ENCODE assay signal across 8 cellular contexts in genomic region chr3:101848326-101848725, GRCh38. TPM values are rescaled to one million over a fixed set of nuclear protein-coding genes. Genes with fewer than 3 reads are reported as not detected.
DNase-seq lines count a peak whose midpoint lies in the region; ATAC-seq and TF ChIP-seq lines count a peak whose summit lies in the region.

No MANE protein-coding gene starts in this region.

- H3K79me2 ChIP-seq in ACC112 (ENCODE audit: control insufficient read depth, insufficient read depth, low read length, unreplicated experiment) (peaks cover 42% of the 10 kb centered on the region), Loucy (ENCODE audit: insufficient read depth, low read length) (peaks cover 22% of the 10 kb centered on the region; the same call in 1 of the 2 replicates)

- peaks cover 7% of the 10 kb centered on the region for H3F3A ChIP-seq in Loucy (ENCODE audit: low read depth)

- peaks cover 18% of the 10 kb centered on the region for H3K4me1 Mint-ChIP-seq in nephron

- ATAC-seq in HG03460 (IDR thresholded peaks at IDR 0.05; ENCODE audit: unreplicated experiment) (no peak), HG02610 (IDR thresholded peaks at IDR 0.05; ENCODE audit: unreplicated experiment) (no peak), GM18861 (IDR thresholded peaks at IDR 0.05; ENCODE audit: unreplicated experiment) (no peak)

- H3K27ac Mint-ChIP-seq in nephron = peak overlapping the region; percentile 62 to 92 (median 92)

- no peaks in the 10 kb centered on the region for H3K27me3 ChIP-seq in ACC112 (ENCODE audit: insufficient read depth, low read length)
- H3K27me3 ChIP-seq in Loucy (ENCODE audit: insufficient read depth, low read length, poor library complexity, severe bottlenecking) = no peaks in the 10 kb centered on the region
- no peaks in the 10 kb centered on the region for H3K27me3 ChIP-seq in colonic mucosa

- H3K4me2 ChIP-seq in Loucy (ENCODE audit: low read depth, low read length, poor library complexity, severe bottlenecking) = no peak overlapping the region

- H3K4me3 Mint-ChIP-seq in nephron = peak overlapping the region; percentile 89 to 91 (median 90)

- H3K36me3 ChIP-seq in ACC112 (ENCODE audit: insufficient read depth, low read length) = peaks cover 28% of the 10 kb centered on the region
- peaks cover 14% of the 10 kb centered on the region; the same call in 1 of the 2 replicates for H3K36me3 ChIP-seq in Loucy (ENCODE audit: insufficient read depth, low read length)
- peaks cover 2% of the 10 kb centered on the region for H3K36me3 ChIP-seq in colonic mucosa

- H3K36me3 Mint-ChIP-seq in nephron (ENCODE audit: low read depth) = peaks cover 23% of the 10 kb centered on the region

- intact Hi-C loops in colonic mucosa (cut with DNase I) = no loop called here

- no peaks in the 10 kb centered on the region for H4K20me1 ChIP-seq in Loucy (ENCODE audit: insufficient read depth, low read length, poor library complexity, severe bottlenecking)

- peaks cover 19% of the 10 kb centered on the region for H3K4me1 ChIP-seq in ACC112 (ENCODE audit: control insufficient read depth, insufficient read depth, low read length, unreplicated experiment)
- peaks cover 35% of the 10 kb centered on the region for H3K4me1 ChIP-seq in Loucy (ENCODE audit: insufficient read depth, low read length, poor library complexity, severe bottlenecking)
- peaks cover 10% of the 10 kb centered on the region for H3K4me1 ChIP-seq in colonic mucosa

- peak; percentile 54 for DNase-seq in colonic mucosa
- DNase-seq in putamen (ENCODE audit: low spot score) = no peak

- H3K27me3 Mint-ChIP-seq in nephron (ENCODE audit: low read depth) = no peaks in the 10 kb centered on the region

- H3K9me3 Mint-ChIP-seq in nephron = no peaks in the 10 kb centered on the region

- H2AFZ ChIP-seq in ACC112 (ENCODE audit: low read length, unreplicated experiment) (peak overlapping the region; percentile 51), Loucy (ENCODE audit: low read length) (no peak overlapping the region)

- H3K27ac ChIP-seq in ACC112 (ENCODE audit: low read depth, low read length) (peak overlapping the region; percentile 89), colonic mucosa (peak overlapping the region; percentile 99)

- H3K9me2 ChIP-seq in Loucy (replicated peaks; ENCODE audit: low read depth, low read length) = 0 out of 2 replicates have a peak, but pooled peaks cover 6% of the 10 kb centered on the region

- H3K4me3 ChIP-seq in ACC112 (ENCODE audit: low read depth, low read length) = peak overlapping the region; percentile 92
- H3K4me3 ChIP-seq in Loucy (ENCODE audit: low read length, poor library complexity, severe bottlenecking) = no peak overlapping the region
- H3K4me3 ChIP-seq in colonic mucosa = peak overlapping the region; percentile 85

- H3K9me3 ChIP-seq in Loucy (ENCODE audit: insufficient read depth, low read depth, low read length) (no peaks in the 10 kb centered on the region), colonic mucosa (no peaks in the 10 kb centered on the region)

- H3K9ac ChIP-seq in Loucy (ENCODE audit: low read depth, low read length, poor library complexity, severe bottlenecking) (peak overlapping the region; percentile 19), colonic mucosa (ENCODE audit: low read depth in 2 of 2, low read length in 2 of 2) (peak overlapping the region; percentile 82 to 97)

- TF ChIP-seq CTCF in Loucy (conservative IDR thresholded peaks at IDR 0.05; ENCODE audit: low read length) = no peak
- TF ChIP-seq CTCF in colonic mucosa (IDR thresholded peaks at IDR 0.05) = no peak
- no peak for TF ChIP-seq CTCF in nephron (IDR thresholded peaks at IDR 0.05; ENCODE audit: unreplicated experiment in 3 of 3)

RNA-seq across cellular contexts. Expression of gene NFKBIZ, which starts 1.0 kb away (rescaled TPM):
- total RNA-seq in colonic mucosa = 10 to 100 TPM; 69.4 to 96.2 TPM
